8 cellular contexts compared by ENCODE assay signal in the genomic region with DNA sequence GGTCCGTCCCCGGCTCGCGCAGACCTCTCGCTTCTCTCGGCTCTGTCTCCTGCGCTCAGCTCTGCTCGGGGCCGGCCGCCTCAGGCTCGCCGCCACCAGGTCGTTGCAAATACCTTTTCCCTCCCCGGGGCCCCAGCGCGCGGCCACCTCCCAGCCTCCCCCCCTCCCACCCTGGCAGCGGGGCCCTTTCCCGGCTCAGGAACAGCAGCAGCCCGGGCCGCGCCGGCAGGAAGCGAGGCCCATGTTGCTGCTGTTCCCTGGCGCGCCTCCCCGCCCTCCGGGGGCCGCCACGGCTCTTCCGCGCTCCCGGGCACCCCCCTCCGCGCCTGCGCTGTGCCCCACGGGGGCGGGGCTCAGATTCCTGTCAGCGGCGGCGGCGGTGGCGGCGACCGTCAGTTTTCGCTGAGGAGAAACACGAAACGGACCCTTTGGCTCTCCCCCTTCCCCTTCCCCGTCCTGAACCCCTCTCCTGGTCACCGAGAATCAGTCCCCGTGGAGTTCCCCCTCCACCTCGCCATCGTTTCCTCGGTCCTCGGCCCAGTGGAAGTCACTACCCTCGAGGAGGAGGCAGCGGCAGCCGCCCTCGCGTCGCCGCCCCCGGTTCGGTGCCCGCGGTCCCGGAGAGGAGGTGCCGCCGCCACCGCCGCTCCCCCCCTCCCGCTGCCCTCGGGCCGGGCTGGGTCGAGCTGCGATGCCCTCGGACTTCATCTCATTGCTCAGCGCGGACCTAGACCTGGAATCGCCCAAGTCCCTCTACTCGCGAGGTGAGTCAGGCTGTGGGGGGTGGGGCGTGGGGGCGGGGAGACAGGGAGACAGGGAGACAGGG. TPM values are rescaled to one million over a fixed set of nuclear protein-coding genes. Genes with fewer than 3 reads are reported as not detected.
DNase-seq lines count a peak whose midpoint lies in the region; ATAC-seq and TF ChIP-seq lines count a peak whose summit lies in the region.

Gene NFAT5, plus strand, starts transcription at position 356 of the 826 bp plus-strand sequence. Its CDS starts 336 bp downstream, at position 692.

- TF ChIP-seq EP300 in transverse colon (IDR thresholded peaks at IDR 0.05; ENCODE audit: low read depth) = no peak

- H3K9me3 ChIP-seq in transverse colon = no peaks in the 10 kb centered on the region

- H3K27ac ChIP-seq in adipose tissue (ENCODE audit: low read depth, low read length) (peak within 1 kb of the TSS; percentile 82), transverse colon (peak within 1 kb of the TSS; percentile 98 to 99 (median 98))

- DNase-seq in GF-D8 (lab: John Stamatoyannopoulos, UW) = peak; percentile 66
- peak; percentile 78 for DNase-seq in NCI-H1436 (lab: John Stamatoyannopoulos, UW)
- DNase-seq in T-helper 1 cell = peak; percentile 70 to 87 (median 80)
- DNase-seq in cardiac septum (ENCODE audit: low spot score) = peak; percentile 95
- peak; percentile 86 to 98 (median 90) for DNase-seq in posterior cingulate gyrus
- DNase-seq in transverse colon = peak; percentile 91

- ATAC-seq in HG02623 (IDR thresholded peaks at IDR 0.05; ENCODE audit: unreplicated experiment) = peak; percentile 41

- peak within 1 kb of the TSS; percentile 85 to 100 (median 94) for H3K4me3 ChIP-seq in transverse colon

- TF ChIP-seq POLR2A in transverse colon (IDR thresholded peaks at IDR 0.05) = peak; percentile 90

- peaks cover 14 to 62% (median 36%) of the 10 kb centered on the region in 4 donors for H3K4me1 ChIP-seq in transverse colon

- in situ Hi-C loops in transverse colon (cut with MboI; ENCODE audit: low pct_ligation_motif_present in 1 of 4, low pct_unique_long_range_greater_than_20kb in 1 of 4, low sequenced_read_pairs in 3 of 4) = no loop called here

- no peak for TF ChIP-seq CTCF in transverse colon (IDR thresholded peaks at IDR 0.05)

- intact Hi-C loops in cardiac septum (cut with DNase I) (loop anchor here (1.0 to 5.0 kb wide), 2 partner anchors 84 to 169 kb away; no protein-coding TSS in a partner anchor), posterior cingulate gyrus (cut with DNase I) (loop anchor here (5.0 to 10.0 kb wide), 3 partner anchors 101 to 169 kb away; partner anchors contain the start of gene CYB5B), transverse colon (cut with DNase I; ENCODE audit: low total_unique reads) (loop anchor here (10.0 kb wide), 1 partner anchor 171 kb away; no protein-coding TSS in a partner anchor)

- no peaks in the 10 kb centered on the region for H3K27me3 ChIP-seq in transverse colon

- H3K36me3 ChIP-seq in transverse colon = no peaks in the 10 kb centered on the region

- whole genome bisulfite sequencing in adipose tissue, 3 donors = 0% methylated on average over 53 to 84 of the region's 84 CpGs
- 0% methylated on average over 68 of the region's 84 CpGs; no CpG with 5 or more reads in 1 of the 2 donors for WGBS in transverse colon (ENCODE audit: low coverage in 1 of 2), 2 donors

RNA-seq across cellular contexts. Expression of gene NFAT5, which starts in this region (rescaled TPM):
- 1 to 10 TPM; 1.8 to 5.8 (median 4.9) TPM for polyA plus RNA-seq in adipose tissue
- total RNA-seq in cardiac septum (28.5 TPM), transverse colon (100 to 1,000 TPM in 2 of 4 donors, 10 to 100 TPM in 2; 37.3 to 131 (median 88.8) TPM)

Comparison
In these comparisons a context has a peak if more than half of its experiments do, and no peak if none do; other contexts are left out.
1. Peak in every context shown above with its lines: DNase-seq, ATAC-seq, H3K4me3 ChIP-seq and H3K27ac ChIP-seq.